ENCODE assay signal across 11 cellular contexts in the genomic region with DNA sequence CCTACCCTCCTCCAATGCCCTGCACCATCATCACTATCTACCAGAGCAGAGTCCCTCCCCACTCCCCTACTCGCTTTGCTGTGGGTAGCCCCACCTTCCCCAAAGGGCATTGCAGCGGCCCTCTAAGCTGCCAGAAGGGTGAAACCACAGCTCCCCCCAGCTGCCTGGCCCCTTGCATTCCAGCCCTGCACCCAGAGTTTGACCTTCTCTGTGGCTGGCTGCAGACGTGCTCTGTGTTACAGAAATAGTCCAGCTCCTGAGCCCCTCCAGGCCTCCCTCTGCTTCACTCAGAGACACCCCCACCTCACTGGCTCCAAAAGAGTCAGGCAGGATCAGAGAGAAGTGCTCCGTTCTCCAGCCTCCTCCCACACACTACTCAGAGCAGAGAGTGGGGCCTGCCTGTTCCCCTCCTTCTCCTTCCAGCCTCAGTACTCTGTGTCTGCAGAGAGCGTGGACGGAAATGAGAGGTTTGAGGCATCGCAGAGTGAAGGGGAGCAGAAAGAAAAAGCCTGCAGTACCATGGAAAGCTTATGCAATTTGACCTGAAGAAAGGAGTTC.
A peak's percentile ranks its signal among the peaks of the same experiment; 100 is the strongest.
DNase-seq lines count a peak whose midpoint lies in the region; ATAC-seq and TF ChIP-seq lines count a peak whose summit lies in the region.
"Had no signal": no experiment of that assay in that cellular context is flagged by ENCODE, and none has a peak within 500 bp of the region (broad histone marks: within the 10 kb centered on the region; RNA-seq: fewer than 3 reads in every experiment).

No MANE protein-coding gene starts in this region.

- peak; percentile 48; the same call in 2 of the 3 replicates for ATAC-seq in DND-41 (ENCODE audit: insufficient read depth, low read depth)
- no peak for ATAC-seq in body of pancreas
- ATAC-seq in stimulated activated memory B cell treated with anti-CD40 and anti-IgM and Interleukin-4, amounts not matched to agents 10 μg/mL and 1 μg/mL and 100 μg/mL, for 72 hours: no peak
- ATAC-seq: HCT116 had no signal

- H3K27ac ChIP-seq in DND-41 (ENCODE audit: low read length): no peak overlapping the region
- no peak overlapping the region for H3K27ac ChIP-seq in body of pancreas
- no peak overlapping the region for H3K27ac ChIP-seq in tibial nerve

- DNase-seq in DND-41 (no peak), SKM-1 treated with dmso at 0.1 percent for 144 hours (lab: John Stamatoyannopoulos, UW; ENCODE audit: unreplicated experiment) (peak; percentile 92), glutamatergic neuron (no peak), renal cortical epithelial cell (ENCODE audit: low read depth) (peak; percentile 34), body of pancreas (no peak), tibial nerve (ENCODE audit: low spot score in 2 of 2) (no peak), HEK293T (ENCODE audit: extremely low spot score) (no peak)
- DNase-seq: activated CD4-positive, alpha-beta T cell treated with anti-CD3 and anti-CD28 coated beads, Interleukin-2, amount 50 U/mL, for 1 hour; NCI-H1105 treated with DMSO at 0.1 percent for 48 hours had no signal

- TF ChIP-seq EP300 in tibial nerve (IDR thresholded peaks at IDR 0.05): no peak

- no peaks in the 10 kb centered on the region for H4K20me1 ChIP-seq in DND-41 (ENCODE audit: insufficient read depth, low read length)

- POLR2A ChIA-PET in HEK293T (lab: Yijun Ruan, JAX): no interaction called here

- no peaks in the 10 kb centered on the region for H3K4me1 ChIP-seq in DND-41 (ENCODE audit: insufficient read depth, low read length)
- peaks cover 14% of the 10 kb centered on the region for H3K4me1 ChIP-seq in body of pancreas
- H3K4me1 ChIP-seq in tibial nerve: peaks cover 0 to 66% (median 19%) of the 10 kb centered on the region in 4 donors

- H3K9me3 Mint-ChIP-seq in glutamatergic neuron (ENCODE audit: unreplicated experiment): peaks cover 12% of the 10 kb centered on the region
- H3K9me3 Mint-ChIP-seq in stimulated activated memory B cell treated with anti-CD40 and anti-IgM and Interleukin-4, amounts not matched to agents 10 μg/mL and 1 μg/mL and 100 μg/mL, for 72 hours: no peaks in the 10 kb centered on the region

- H3K27ac Mint-ChIP-seq in glutamatergic neuron (ENCODE audit: unreplicated experiment): peak overlapping the region; percentile 59
- H3K27ac Mint-ChIP-seq in stimulated activated memory B cell treated with anti-CD40 and anti-IgM and Interleukin-4, amounts not matched to agents 10 μg/mL and 1 μg/mL and 100 μg/mL, for 72 hours: no peak overlapping the region

- 69 to 91% methylated on average over 6 to 7 of the region's 7 CpGs for WGBS in body of pancreas, 2 donors
- 6 to 14% methylated on average over 7 of the region's 7 CpGs for WGBS in tibial nerve, 2 donors

- TF ChIP-seq CTCF in DND-41 (IDR thresholded peaks at IDR 0.05; ENCODE audit: borderline replicate concordance, extremely low read depth, low read length, poor library complexity, severe bottlenecking) (no peak), glutamatergic neuron (IDR thresholded peaks at IDR 0.05; ENCODE audit: partially characterized antibody, unreplicated experiment) (no peak), body of pancreas (IDR thresholded peaks at IDR 0.05) (no peak), tibial nerve (IDR thresholded peaks at IDR 0.05) (no peak)

- H3K27me3 ChIP-seq in DND-41 (ENCODE audit: insufficient read depth, low read length, poor library complexity) (peaks cover 51% of the 10 kb centered on the region), body of pancreas (no peaks in the 10 kb centered on the region), tibial nerve (no peaks in the 10 kb centered on the region)

- TF ChIP-seq POLR2A in body of pancreas (IDR thresholded peaks at IDR 0.05) (no peak), tibial nerve (IDR thresholded peaks at IDR 0.05) (no peak)

- H3K36me3 ChIP-seq in DND-41 (ENCODE audit: insufficient read depth, low read length) (no peaks in the 10 kb centered on the region), body of pancreas (replicated peaks in 1 of 2; ENCODE audit: insufficient read depth in 1 of 2, low read depth in 2 of 2) (no peaks in the 10 kb centered on the region), tibial nerve (no peaks in the 10 kb centered on the region)

- intact Hi-C loops in body of pancreas (cut with DNase I): no loop called here

- no peak overlapping the region for H3K4me2 ChIP-seq in DND-41 (ENCODE audit: insufficient read depth, low read length)

- no peaks in the 10 kb centered on the region for H3K79me2 ChIP-seq in DND-41 (ENCODE audit: insufficient read depth, low read length)

- H3K9me3 ChIP-seq in DND-41 (ENCODE audit: insufficient read depth, low read length, severe bottlenecking): no peaks in the 10 kb centered on the region
- H3K9me3 ChIP-seq in body of pancreas: no peaks in the 10 kb centered on the region
- H3K9me3 ChIP-seq in tibial nerve: no peaks in the 10 kb centered on the region

- H3K4me3 ChIP-seq in DND-41 (ENCODE audit: low read depth in 1 of 2, low read length in 2 of 2) (no peak overlapping the region), body of pancreas (no peak overlapping the region), tibial nerve (no peak overlapping the region)

- peak overlapping the region; percentile 26 for H3K4me3 Mint-ChIP-seq in glutamatergic neuron (ENCODE audit: unreplicated experiment)
- H3K4me3 Mint-ChIP-seq in stimulated activated memory B cell treated with anti-CD40 and anti-IgM and Interleukin-4, amounts not matched to agents 10 μg/mL and 1 μg/mL and 100 μg/mL, for 72 hours: no peak overlapping the region

- H2AFZ ChIP-seq in DND-41 (ENCODE audit: low read depth, low read length): no peak overlapping the region

- peaks cover 11% of the 10 kb centered on the region for H3K27me3 Mint-ChIP-seq in glutamatergic neuron (ENCODE audit: unreplicated experiment)
- peaks cover 67% of the 10 kb centered on the region for H3K27me3 Mint-ChIP-seq in stimulated activated memory B cell treated with anti-CD40 and anti-IgM and Interleukin-4, amounts not matched to agents 10 μg/mL and 1 μg/mL and 100 μg/mL, for 72 hours

- H3K36me3 Mint-ChIP-seq in glutamatergic neuron (ENCODE audit: unreplicated experiment): no peaks in the 10 kb centered on the region
- no peaks in the 10 kb centered on the region for H3K36me3 Mint-ChIP-seq in stimulated activated memory B cell treated with anti-CD40 and anti-IgM and Interleukin-4, amounts not matched to agents 10 μg/mL and 1 μg/mL and 100 μg/mL, for 72 hours

- CTCF ChIA-PET in HEK293T (lab: Yijun Ruan, JAX): interaction anchor here (0.5 kb wide), 1 partner anchor 63 kb away, joined by 3 read pairs; the partner anchor contains the start of gene PLEKHA6

- H3K9ac ChIP-seq in DND-41 (ENCODE audit: low read depth, low read length): no peak overlapping the region

- peaks cover 59% of the 10 kb centered on the region for H3K4me1 Mint-ChIP-seq in glutamatergic neuron (ENCODE audit: low read depth, unreplicated experiment)
- no peaks in the 10 kb centered on the region for H3K4me1 Mint-ChIP-seq in stimulated activated memory B cell treated with anti-CD40 and anti-IgM and Interleukin-4, amounts not matched to agents 10 μg/mL and 1 μg/mL and 100 μg/mL, for 72 hours

TF ChIP-seq in HEK293T, 16 proteins besides CTCF, POLR2A, EP300 and RAD21:
- TF ChIP-seq BHLHE40 (IDR thresholded peaks at IDR 0.05; ENCODE audit: borderline replicate concordance): no peak
- no peak for TF ChIP-seq ZNF384 (IDR thresholded peaks at IDR 0.05)
- no peak for TF ChIP-seq SUZ12 (IDR thresholded peaks at IDR 0.05)
- TF ChIP-seq TARDBP (IDR thresholded peaks at IDR 0.05): no peak
- TF ChIP-seq ELF4 (IDR thresholded peaks at IDR 0.05): no peak
- TF ChIP-seq FOXA1 (IDR thresholded peaks at IDR 0.05): no peak
- TF ChIP-seq SP1 (IDR thresholded peaks at IDR 0.05): no peak
- TF ChIP-seq, protein P1, sequence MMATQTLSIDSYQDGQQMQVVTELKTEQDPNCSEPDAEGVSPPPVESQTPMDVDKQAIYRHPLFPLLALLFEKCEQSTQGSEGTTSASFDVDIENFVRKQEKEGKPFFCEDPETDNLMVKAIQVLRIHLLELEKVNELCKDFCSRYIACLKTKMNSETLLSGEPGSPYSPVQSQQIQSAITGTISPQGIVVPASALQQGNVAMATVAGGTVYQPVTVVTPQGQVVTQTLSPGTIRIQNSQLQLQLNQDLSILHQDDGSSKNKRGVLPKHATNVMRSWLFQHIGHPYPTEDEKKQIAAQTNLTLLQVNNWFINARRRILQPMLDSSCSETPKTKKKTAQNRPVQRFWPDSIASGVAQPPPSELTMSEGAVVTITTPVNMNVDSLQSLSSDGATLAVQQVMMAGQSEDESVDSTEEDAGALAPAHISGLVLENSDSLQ (IDR thresholded peaks at IDR 0.05): no peak
- no peak for TF ChIP-seq ARNT (IDR thresholded peaks at IDR 0.05)
- TF ChIP-seq CTBP1 (IDR thresholded peaks at IDR 0.05; ENCODE audit: borderline replicate concordance): no peak
- no peak for TF ChIP-seq FOXK2 (IDR thresholded peaks at IDR 0.05)
- no peak for TF ChIP-seq LEF1 (IDR thresholded peaks at IDR 0.05; ENCODE audit: borderline replicate concordance)
- TF ChIP-seq HDGF (IDR thresholded peaks at IDR 0.05; ENCODE audit: borderline replicate concordance): no peak
- no peak for TF ChIP-seq NFRKB (IDR thresholded peaks at IDR 0.05)
- no peak for TF ChIP-seq L3MBTL2 (conservative IDR thresholded peaks at IDR 0.05)
- no peak for TF ChIP-seq FOXM1 (IDR thresholded peaks at IDR 0.05; ENCODE audit: borderline replicate concordance)

Comparison
In these comparisons a context has a peak if more than half of its experiments do, and no peak if none do; other contexts are left out.
1. DNase-seq: peak in SKM-1 treated with dmso at 0.1 percent for 144 hours (single experiment) and renal cortical epithelial cell (single experiment); none in DND-41 (single experiment), glutamatergic neuron (single experiment), body of pancreas (0 of 4), tibial nerve (0 of 2) and HEK293T (single experiment).